In genomic region chr19:38669532-38669931, GRCh38 we compare ENCODE assay signal across 11 cellular contexts. TPM values are rescaled to one million over a fixed set of nuclear protein-coding genes. Genes with fewer than 3 reads are reported as not detected.
A peak's percentile ranks its signal among the peaks of the same experiment; 100 is the strongest.
DNase-seq lines count a peak whose midpoint lies in the region; ATAC-seq and TF ChIP-seq lines count a peak whose summit lies in the region.
"Had no signal": no experiment of that assay in that cellular context is flagged by ENCODE, and none has a peak within 500 bp of the region (broad histone marks: within the 10 kb centered on the region; RNA-seq: fewer than 3 reads in every experiment).

No MANE protein-coding gene starts in this region.

- TF ChIP-seq CTCF in left ventricle myocardium inferior (IDR thresholded peaks at IDR 0.05; ENCODE audit: borderline replicate concordance) (no peak), smooth muscle cell (IDR thresholded peaks at IDR 0.05; ENCODE audit: borderline replicate concordance, insufficient read depth, poor library complexity, severe bottlenecking) (no peak)

- H3K4me2 ChIP-seq in smooth muscle cell = peak overlapping the region; percentile 73

- peak overlapping the region; percentile 24; the same call in 1 of the 2 replicates for H3K27ac ChIP-seq in HUES64 (ENCODE audit: low read depth, low read length)
- peak overlapping the region; percentile 95 for H3K27ac ChIP-seq in left ventricle myocardium inferior (replicated peaks)
- H3K27ac ChIP-seq in smooth muscle cell (ENCODE audit: low read depth) = peak overlapping the region; percentile 100

- H3K4me1 ChIP-seq in HUES64 (ENCODE audit: insufficient read depth, low read length) = peaks cover 74% of the 10 kb centered on the region
- peaks cover 96% of the 10 kb centered on the region for H3K4me1 ChIP-seq in left ventricle myocardium inferior
- H3K4me1 ChIP-seq in smooth muscle cell (ENCODE audit: low read depth) = peaks cover 68% of the 10 kb centered on the region

- intact Hi-C loops in left ventricle myocardium inferior (cut with micrococcal nuclease) = no loop called here

- no peak overlapping the region for H3K9ac ChIP-seq in HUES64 (ENCODE audit: low read depth, low read length)
- no peak overlapping the region for H3K9ac ChIP-seq in smooth muscle cell (ENCODE audit: low read depth)

- peaks cover 56% of the 10 kb centered on the region for H3F3A ChIP-seq in smooth muscle cell (ENCODE audit: low read depth)

- peak in 1 of 3 donors; percentile 33 for DNase-seq in T-helper 17 cell
- no peak for DNase-seq in left ventricle myocardium inferior
- no peak for DNase-seq in smooth muscle cell (lab: John Stamatoyannopoulos, UW; ENCODE audit: unreplicated experiment)
- no peak for DNase-seq in GM19238 (ENCODE audit: insufficient read length, low spot score)
- DNase-seq in anterior cingulate cortex (lab: John Stamatoyannopoulos, UW) = no peak
- no peak for DNase-seq in NCI-H1048 (lab: John Stamatoyannopoulos, UW)
- DNase-seq: caudate nucleus; stimulated activated CD8-positive, alpha-beta memory T cell treated with anti-CD3 and anti-CD28 coated beads, Interleukin-4, amount 100 ng/mL, for 48 hours had no signal

- ATAC-seq in T-helper 17 cell = peak; percentile 78
- ATAC-seq in HG03457 (IDR thresholded peaks at IDR 0.05; ENCODE audit: unreplicated experiment) = no peak
- ATAC-seq: left lobe of liver had no signal

- H3K4me3 ChIP-seq in HUES64 (ENCODE audit: low read length) (no peak overlapping the region), left ventricle myocardium inferior (no peak overlapping the region), smooth muscle cell (no peak overlapping the region)

- H4K20me1 ChIP-seq in smooth muscle cell (ENCODE audit: low read depth) = peaks cover 27% of the 10 kb centered on the region

- no peaks in the 10 kb centered on the region for H3K9me3 ChIP-seq in HUES64 (ENCODE audit: insufficient read depth, low read depth, low read length)
- H3K9me3 ChIP-seq in T-helper 17 cell (ENCODE audit: control insufficient read depth, low read length, poor library complexity, severe bottlenecking) = no peaks in the 10 kb centered on the region
- no peaks in the 10 kb centered on the region for H3K9me3 ChIP-seq in left ventricle myocardium inferior (replicated peaks)
- no peaks in the 10 kb centered on the region for H3K9me3 ChIP-seq in smooth muscle cell (replicated peaks; ENCODE audit: low read depth)

- 91% methylated on average over 5 of the region's 5 CpGs for WGBS in HUES64
- 83% methylated on average over 5 of the region's 5 CpGs for WGBS in smooth muscle cell (ENCODE audit: low lambda C conversion rate)

- H3K79me2 ChIP-seq in smooth muscle cell (ENCODE audit: low read depth) = peaks cover 82% of the 10 kb centered on the region

- peak overlapping the region; percentile 78 for H3K27ac Mint-ChIP-seq in T-helper 17 cell

- no peaks in the 10 kb centered on the region for H3K27me3 Mint-ChIP-seq in T-helper 17 cell

- peaks cover 2% of the 10 kb centered on the region for H3K36me3 Mint-ChIP-seq in T-helper 17 cell (ENCODE audit: low read depth)

- H3K27me3 ChIP-seq in HUES64 (ENCODE audit: insufficient read depth, low read length) (no peaks in the 10 kb centered on the region), left ventricle myocardium inferior (ENCODE audit: low read depth) (no peaks in the 10 kb centered on the region), smooth muscle cell (ENCODE audit: low read depth) (no peaks in the 10 kb centered on the region)

- H3K4me1 Mint-ChIP-seq in T-helper 17 cell = peaks cover 66% of the 10 kb centered on the region

- H2AFZ ChIP-seq in smooth muscle cell (ENCODE audit: low read depth) = no peak overlapping the region

- H3K36me3 ChIP-seq in HUES64 (ENCODE audit: insufficient read depth, low read length) = peaks cover 9% of the 10 kb centered on the region
- H3K36me3 ChIP-seq in left ventricle myocardium inferior = no peaks in the 10 kb centered on the region
- H3K36me3 ChIP-seq in smooth muscle cell (ENCODE audit: low read depth) = no peaks in the 10 kb centered on the region

- peak overlapping the region; percentile 84 for H3K4me3 Mint-ChIP-seq in T-helper 17 cell

RNA-seq across cellular contexts. Expression of gene ACTN4, which starts 22.1 kb away (rescaled TPM):
- polyA plus RNA-seq in HUES64 (2013, experiment 1 of 2) = 227 TPM
- 242 TPM for polyA plus RNA-seq in HUES64 (2013, experiment 2 of 2)
- total RNA-seq in T-helper 17 cell (100 to 1,000 TPM; 201 to 205 TPM), left ventricle myocardium inferior (111 TPM), smooth muscle cell (311 TPM in 2 replicates)
- polyA plus RNA-seq in smooth muscle cell = 53.8 and 60.4 TPM in 2 replicates

RNA-seq across cellular contexts. Expression of gene EIF3K, which starts 50.5 kb away (rescaled TPM):
- polyA plus RNA-seq in HUES64 (2013, experiment 1 of 2) = 281 TPM
- 288 TPM for polyA plus RNA-seq in HUES64 (2013, experiment 2 of 2)
- total RNA-seq in T-helper 17 cell = 100 to 1,000 TPM; 282 to 320 TPM
- total RNA-seq in left ventricle myocardium inferior = 598 TPM
- 324 and 334 TPM in 2 replicates for total RNA-seq in smooth muscle cell
- polyA plus RNA-seq in smooth muscle cell = 178 and 181 TPM in 2 replicates

RNA-seq across cellular contexts. Expression of gene MAP4K1, which starts 51.8 kb away (rescaled TPM):
- polyA plus RNA-seq in HUES64 (2013, experiment 1 of 2) = 8.3 TPM
- polyA plus RNA-seq in HUES64 (2013, experiment 2 of 2) = 2.9 TPM
- total RNA-seq in T-helper 17 cell (100 to 1,000 TPM; 298 to 351 TPM), left ventricle myocardium inferior (1.6 TPM), smooth muscle cell (0.22 and 2.1 TPM in 2 replicates)
- 0.91 TPM in 1 of 2 replicates, not detected in the other for polyA plus RNA-seq in smooth muscle cell

Comparison
In these comparisons a context has a peak if more than half of its experiments do, and no peak if none do; other contexts are left out.
1. H3K27ac ChIP-seq: peak in every context shown above with its lines; median percentile 100 in smooth muscle cell; 95 in left ventricle myocardium inferior; 24 in HUES64.
2. RNA of gene MAP4K1, which starts 51.8 kb away (total RNA-seq): 298 to 351 TPM in T-helper 17 cell; 1.6 TPM in left ventricle myocardium inferior (single experiment) and 0.22 to 2.1 TPM in smooth muscle cell; every median in the first group is over 10 times any median in the second.